Comparison of ENCODE assay signal across 7 cellular contexts in genomic region chr11:77819921-77820564, GRCh38. TPM values are rescaled to one million over a fixed set of nuclear protein-coding genes. Genes with fewer than 3 reads are reported as not detected.
DNase-seq lines count a peak whose midpoint lies in the region; TF ChIP-seq lines count a peak whose summit lies in the region.

No MANE protein-coding gene starts in this region.

- peak overlapping the region; percentile 99 for H3K27ac ChIP-seq in mesendoderm (ENCODE audit: low read depth, low read length)

- DNase-seq in GM12865 (ENCODE audit: low read depth) (peak; percentile 48), HCEC 1CT (peak; percentile 20), NAMALWA (ENCODE audit: low spot score) (peak; percentile 42), mesendoderm (peak; percentile 92)
- DNase-seq in activated CD4-positive, alpha-beta T cell treated with anti-CD3 and anti-CD28 coated beads for 48 hours = peak; percentile 49
- DNase-seq in effector CD8-positive, alpha-beta T cell (lab: John Stamatoyannopoulos, UW) = peak; percentile 31
- peak; percentile 6 for DNase-seq in stimulated activated CD8-positive, alpha-beta memory T cell treated with anti-CD3 and anti-CD28 coated beads, Interleukin-4, amount 100 ng/mL, for 24 hours (ENCODE audit: low read depth)

- H3K4me3 ChIP-seq in GM12865 (ENCODE audit: low read depth, low read length) (peak overlapping the region; percentile 98), mesendoderm (ENCODE audit: low read length) (peak overlapping the region; percentile 94)

- peak overlapping the region; percentile 82 for H2BK5ac ChIP-seq in mesendoderm (ENCODE audit: low read length)

- H4K8ac ChIP-seq in mesendoderm (ENCODE audit: low read depth, low read length) = peak overlapping the region; percentile 82

- peaks cover 1% of the 10 kb centered on the region for H3K79me1 ChIP-seq in mesendoderm (ENCODE audit: low read length)

- H3K4me2 ChIP-seq in mesendoderm (ENCODE audit: low read length) = peak overlapping the region; percentile 67

- H3K9ac ChIP-seq in mesendoderm (ENCODE audit: low read length) = peak overlapping the region; percentile 94

- WGBS in mesendoderm (ENCODE audit: extremely low coverage, insufficient coverage, low lambda C conversion rate) = no CpG with 5 or more reads among the region's 55 CpGs

- no peak overlapping the region for H2AK5ac ChIP-seq in mesendoderm (ENCODE audit: low read length)

- no peaks in the 10 kb centered on the region for H3K4me1 ChIP-seq in mesendoderm (ENCODE audit: control insufficient read depth, low read depth, low read length)

- peak overlapping the region; percentile 97 for H3K56ac ChIP-seq in mesendoderm (ENCODE audit: low read length)

- no peaks in the 10 kb centered on the region for H3K27me3 ChIP-seq in mesendoderm (ENCODE audit: insufficient read depth, low read length, poor library complexity)

- H3K18ac ChIP-seq in mesendoderm (ENCODE audit: low read length) = peak overlapping the region; percentile 95

- no peak overlapping the region for H4K5ac ChIP-seq in mesendoderm (ENCODE audit: low read length)

- no peak overlapping the region for H2BK15ac ChIP-seq in mesendoderm (replicated peaks; ENCODE audit: low read depth)

- peaks cover 33% of the 10 kb centered on the region for H3K79me2 ChIP-seq in mesendoderm (ENCODE audit: control insufficient read depth, insufficient read depth, low read length)

- peak overlapping the region; percentile 75 for H2BK120ac ChIP-seq in mesendoderm (ENCODE audit: low read depth, low read length)

- peak overlapping the region; percentile 90 for H3K4ac ChIP-seq in mesendoderm (ENCODE audit: low read depth, low read length)

- H3K36me3 ChIP-seq in mesendoderm (ENCODE audit: control insufficient read depth, insufficient read depth, low read length) = no peaks in the 10 kb centered on the region

- peak overlapping the region; percentile 99 for H3K23ac ChIP-seq in mesendoderm (ENCODE audit: low read length)

- no peak for TF ChIP-seq CTCF in GM12865 (IDR thresholded peaks at IDR 0.05; ENCODE audit: insufficient read depth, low read depth, low read length, missing control alignments)

RNA-seq across cellular contexts. Expression of gene RSF1, which starts 0.5 kb away (rescaled TPM):
- 59.1 TPM for polyA plus RNA-seq in mesendoderm (2013, experiment 1 of 2)
- 59.0 TPM for polyA plus RNA-seq in mesendoderm (2013, experiment 2 of 2)

RNA-seq across cellular contexts. Expression of gene AAMDC, which starts 0.9 kb away (rescaled TPM):
- 23.9 TPM for polyA plus RNA-seq in mesendoderm (2013, experiment 1 of 2)
- 22.1 TPM for polyA plus RNA-seq in mesendoderm (2013, experiment 2 of 2)

Comparison
In these comparisons a context has a peak if more than half of its experiments do, and no peak if none do; other contexts are left out.
1. Peak in every context shown above with its lines: DNase-seq, H3K4me3 ChIP-seq and H3K27ac ChIP-seq.
2. DNase-seq: peak in every context shown above with its lines; median percentile 92 in mesendoderm; 49 in activated CD4-positive, alpha-beta T cell treated with anti-CD3 and anti-CD28 coated beads for 48 hours; 48 in GM12865; 42 in NAMALWA; 31 in effector CD8-positive, alpha-beta T cell; 20 in HCEC 1CT; 6 in stimulated activated CD8-positive, alpha-beta memory T cell treated with anti-CD3 and anti-CD28 coated beads, Interleukin-4, amount 100 ng/mL, for 24 hours.